In genomic region chr22:17896552-17896951, GRCh38 we compare ENCODE assay signal across 8 cellular contexts.
DNase-seq lines count a peak whose midpoint lies in the region; ATAC-seq and TF ChIP-seq lines count a peak whose summit lies in the region.
"Had no signal": no experiment of that assay in that cellular context is flagged by ENCODE, and none has a peak within 500 bp of the region (broad histone marks: within the 10 kb centered on the region; RNA-seq: fewer than 3 reads in every experiment).

No MANE protein-coding gene starts in this region.

- DNase-seq in cardiac fibroblast (ENCODE audit: low read depth in 2 of 2) (peak in 1 of 2 donors; percentile 34), left colon (peak; percentile 40 to 53), tibial nerve (ENCODE audit: low spot score in 2 of 2) (no peak)
- DNase-seq: immature natural killer cell had no signal

- peak; percentile 17; the same call in 1 of the 2 replicates for TF ChIP-seq RAD21 in Ishikawa (IDR thresholded peaks at IDR 0.05; ENCODE audit: low read depth)

- H3K4me3 ChIP-seq in cardiac fibroblast (replicated peaks in 1 of 2; ENCODE audit: low read depth in 2 of 2, low read length in 2 of 2), result no peak overlapping the region
- H3K4me3 ChIP-seq in tibial nerve, result no peak overlapping the region

- TF ChIP-seq CTCF in cardiac fibroblast (IDR thresholded peaks at IDR 0.05; ENCODE audit: low read depth, low read length) (peak; percentile 45), tibial nerve (IDR thresholded peaks at IDR 0.05) (peak in 4 of 5 experiments; percentile 17 to 39 (median 20))

- no peak for TF ChIP-seq POLR2A in tibial nerve (IDR thresholded peaks at IDR 0.05)

- intact Hi-C loops in left colon (cut with DNase I, micrococcal nuclease), result loop anchor here in 1 of 2 donors (10.0 kb wide), 1 partner anchor 62 kb away; no protein-coding TSS in a partner anchor

- 62 to 70% methylated on average over 6 to 12 of the region's 12 CpGs for WGBS in tibial nerve, 2 donors

- no peak for TF ChIP-seq EP300 in Ishikawa (IDR thresholded peaks at IDR 0.05; ENCODE audit: borderline replicate concordance)
- TF ChIP-seq EP300 in tibial nerve (IDR thresholded peaks at IDR 0.05), result no peak

- ATAC-seq in left colon (peak; percentile 26), HG03521 (IDR thresholded peaks at IDR 0.05; ENCODE audit: unreplicated experiment) (no peak), HG02870 (IDR thresholded peaks at IDR 0.05; ENCODE audit: unreplicated experiment) (no peak), GM18867 (IDR thresholded peaks at IDR 0.05; ENCODE audit: unreplicated experiment) (no peak)

- peaks cover 0 to 60% (median 4%) of the 10 kb centered on the region in 3 donors for H3K36me3 ChIP-seq in tibial nerve

- H3K27me3 ChIP-seq in tibial nerve, result no peaks in the 10 kb centered on the region

- H3K4me1 ChIP-seq in tibial nerve, result peaks cover 0 to 6% (median 2%) of the 10 kb centered on the region in 4 donors

- no peak overlapping the region for H3K27ac ChIP-seq in tibial nerve

- no peaks in the 10 kb centered on the region for H3K9me3 ChIP-seq in tibial nerve

TF ChIP-seq in Ishikawa, 13 proteins besides CTCF, POLR2A, EP300 and RAD21:
- TF ChIP-seq ZBTB7A (IDR thresholded peaks at IDR 0.05; ENCODE audit: low read depth) (no peak), YY1 (IDR thresholded peaks at IDR 0.05; ENCODE audit: low read depth) (no peak), FOXM1 (IDR thresholded peaks at IDR 0.05; ENCODE audit: borderline replicate concordance, low read depth) (no peak), USF1 (IDR thresholded peaks at IDR 0.05) (no peak), EGR1 (IDR thresholded peaks at IDR 0.05) (no peak), TCF12 (IDR thresholded peaks at IDR 0.05; ENCODE audit: low read depth) (no peak), NFIC (IDR thresholded peaks at IDR 0.05) (no peak), CREB1 (IDR thresholded peaks at IDR 0.05; ENCODE audit: low read depth) (no peak), TAF1 (IDR thresholded peaks at IDR 0.05; ENCODE audit: low read depth) (no peak), CEBPB (IDR thresholded peaks at IDR 0.05) (no peak), TEAD4 (IDR thresholded peaks at IDR 0.05) (no peak)
- TF ChIP-seq, protein P1, sequence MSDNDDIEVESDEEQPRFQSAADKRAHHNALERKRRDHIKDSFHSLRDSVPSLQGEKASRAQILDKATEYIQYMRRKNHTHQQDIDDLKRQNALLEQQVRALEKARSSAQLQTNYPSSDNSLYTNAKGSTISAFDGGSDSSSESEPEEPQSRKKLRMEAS (IDR thresholded peaks at IDR 0.05), result no peak
- TF ChIP-seq, protein P2, sequence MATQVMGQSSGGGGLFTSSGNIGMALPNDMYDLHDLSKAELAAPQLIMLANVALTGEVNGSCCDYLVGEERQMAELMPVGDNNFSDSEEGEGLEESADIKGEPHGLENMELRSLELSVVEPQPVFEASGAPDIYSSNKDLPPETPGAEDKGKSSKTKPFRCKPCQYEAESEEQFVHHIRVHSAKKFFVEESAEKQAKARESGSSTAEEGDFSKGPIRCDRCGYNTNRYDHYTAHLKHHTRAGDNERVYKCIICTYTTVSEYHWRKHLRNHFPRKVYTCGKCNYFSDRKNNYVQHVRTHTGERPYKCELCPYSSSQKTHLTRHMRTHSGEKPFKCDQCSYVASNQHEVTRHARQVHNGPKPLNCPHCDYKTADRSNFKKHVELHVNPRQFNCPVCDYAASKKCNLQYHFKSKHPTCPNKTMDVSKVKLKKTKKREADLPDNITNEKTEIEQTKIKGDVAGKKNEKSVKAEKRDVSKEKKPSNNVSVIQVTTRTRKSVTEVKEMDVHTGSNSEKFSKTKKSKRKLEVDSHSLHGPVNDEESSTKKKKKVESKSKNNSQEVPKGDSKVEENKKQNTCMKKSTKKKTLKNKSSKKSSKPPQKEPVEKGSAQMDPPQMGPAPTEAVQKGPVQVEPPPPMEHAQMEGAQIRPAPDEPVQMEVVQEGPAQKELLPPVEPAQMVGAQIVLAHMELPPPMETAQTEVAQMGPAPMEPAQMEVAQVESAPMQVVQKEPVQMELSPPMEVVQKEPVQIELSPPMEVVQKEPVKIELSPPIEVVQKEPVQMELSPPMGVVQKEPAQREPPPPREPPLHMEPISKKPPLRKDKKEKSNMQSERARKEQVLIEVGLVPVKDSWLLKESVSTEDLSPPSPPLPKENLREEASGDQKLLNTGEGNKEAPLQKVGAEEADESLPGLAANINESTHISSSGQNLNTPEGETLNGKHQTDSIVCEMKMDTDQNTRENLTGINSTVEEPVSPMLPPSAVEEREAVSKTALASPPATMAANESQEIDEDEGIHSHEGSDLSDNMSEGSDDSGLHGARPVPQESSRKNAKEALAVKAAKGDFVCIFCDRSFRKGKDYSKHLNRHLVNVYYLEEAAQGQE (IDR thresholded peaks at IDR 0.05; ENCODE audit: low read depth), result no peak

Comparison
In these comparisons a context has a peak if more than half of its experiments do, and no peak if none do; other contexts are left out.
1. DNase-seq: peak in left colon (2 of 2); none in tibial nerve (0 of 2).